1 cellular context compared by ENCODE assay signal in the genomic region with DNA sequence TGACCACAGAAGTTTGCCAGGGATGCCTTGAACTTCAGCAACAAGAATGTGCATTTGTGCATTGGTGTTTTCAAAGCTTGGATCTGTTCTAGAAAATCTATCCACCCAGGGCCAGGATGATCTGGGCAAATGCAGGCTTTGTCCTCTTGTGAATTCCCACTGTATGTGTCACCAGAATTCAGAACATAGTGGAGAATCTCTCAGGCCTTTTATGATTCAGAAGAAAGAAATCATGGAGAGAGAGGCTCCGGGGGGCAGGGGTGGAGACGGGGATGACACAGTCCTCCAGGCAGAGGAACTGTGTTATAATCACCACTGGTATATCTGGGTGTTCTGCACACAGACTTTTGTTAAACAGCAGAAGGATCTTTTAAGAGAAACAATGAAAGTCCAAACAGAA.
TF ChIP-seq lines count a peak whose summit lies in the region.

No MANE protein-coding gene starts in this region.

TF ChIP-seq in IMR-90, 13 proteins besides CTCF, POLR2A, EP300 and RAD21:
- TF ChIP-seq MAZ (IDR thresholded peaks at IDR 0.05; ENCODE audit: borderline replicate concordance, low read depth, low read length) = peak; percentile 64; the same call in 1 of the 2 replicates
- TF ChIP-seq FOS (IDR thresholded peaks at IDR 0.05; ENCODE audit: low read depth, low read length) = peak; percentile 79; the same call in 1 of the 2 replicates
- no peak for TF ChIP-seq CHD1 (IDR thresholded peaks at IDR 0.05; ENCODE audit: low read depth, low read length)
